In genomic region chr15:64279131-64279530, GRCh38 we compare ENCODE assay signal across 27 cellular contexts.
DNase-seq lines count a peak whose midpoint lies in the region; ATAC-seq, FAIRE-seq and TF ChIP-seq lines count a peak whose summit lies in the region.
"Had no signal": no experiment of that assay in that cellular context is flagged by ENCODE, and none has a peak within 500 bp of the region (broad histone marks: within the 10 kb centered on the region; RNA-seq: fewer than 3 reads in every experiment).

No MANE protein-coding gene starts in this region.

- intact Hi-C loops in mucosa of descending colon (cut with DNase I, micrococcal nuclease), result no loop called here

- peaks cover 16% of the 10 kb centered on the region for H3K4me1 Mint-ChIP-seq in activated naive CD4-positive, alpha-beta T cell treated with anti-CD3 and anti-CD28 coated beads, Interleukin-2, amount 10 ng/mL, durations not matched to agents 7 days and 5 days
- peaks cover 7% of the 10 kb centered on the region for H3K4me1 Mint-ChIP-seq in astrocyte (ENCODE audit: low read depth, unreplicated experiment)

- no peaks in the 10 kb centered on the region for H3K27me3 ChIP-seq in astrocyte (ENCODE audit: insufficient read depth, low read length)
- H3K27me3 ChIP-seq in brain microvascular endothelial cell (replicated peaks), result no peaks in the 10 kb centered on the region
- H3K27me3 ChIP-seq: BLaER1, MG63, SJSA1 had no signal

- in situ Hi-C loops in brain microvascular endothelial cell (cut with HindIII; ENCODE audit: low pct_ligation_motif_present, low sequenced_read_pairs), result no loop called here

- H3K36me3 ChIP-seq in astrocyte (ENCODE audit: insufficient read depth, low read length) (no peaks in the 10 kb centered on the region), mucosa of descending colon (ENCODE audit: low read depth) (no peaks in the 10 kb centered on the region), brain microvascular endothelial cell (replicated peaks) (no peaks in the 10 kb centered on the region)
- H3K36me3 ChIP-seq: MG63, SJSA1 had no signal

- no peak overlapping the region for H3K9ac ChIP-seq in astrocyte (ENCODE audit: low read length)
- H3K9ac ChIP-seq: BLaER1, GM23248 had no signal

- H3K9me3 ChIP-seq in astrocyte (ENCODE audit: insufficient read depth, low read depth, low read length) (no peaks in the 10 kb centered on the region), mucosa of descending colon (no peaks in the 10 kb centered on the region)
- H3K9me3 ChIP-seq: MG63, SJSA1 had no signal

- H3K36me3 Mint-ChIP-seq in activated naive CD4-positive, alpha-beta T cell treated with anti-CD3 and anti-CD28 coated beads, Interleukin-2, amount 10 ng/mL, durations not matched to agents 7 days and 5 days, result peaks cover 6% of the 10 kb centered on the region
- no peaks in the 10 kb centered on the region for H3K36me3 Mint-ChIP-seq in astrocyte (ENCODE audit: low read depth, unreplicated experiment)

- peak; percentile 54 for FAIRE-seq in astrocyte (lab: Jason Lieb, UNC)
- FAIRE-seq: GM18507, HTR-8/SVneo had no signal

- TF ChIP-seq CTCF in astrocyte (IDR thresholded peaks at IDR 0.05; ENCODE audit: insufficient read depth, low read depth, low read length), result no peak
- no peak for TF ChIP-seq CTCF in mucosa of descending colon (IDR thresholded peaks at IDR 0.05)
- no peak for TF ChIP-seq CTCF in brain microvascular endothelial cell (IDR thresholded peaks at IDR 0.05; ENCODE audit: low read depth, low read length, missing control alignments)

- H3K27ac Mint-ChIP-seq in activated naive CD4-positive, alpha-beta T cell treated with anti-CD3 and anti-CD28 coated beads, Interleukin-2, amount 10 ng/mL, durations not matched to agents 7 days and 5 days, result peak overlapping the region; percentile 29
- H3K27ac Mint-ChIP-seq in astrocyte (ENCODE audit: unreplicated experiment), result no peak overlapping the region
- H3K27ac Mint-ChIP-seq: CD4-positive, CD25-positive, alpha-beta regulatory T cell had no signal

- H4K20me1 ChIP-seq in astrocyte (ENCODE audit: insufficient read depth, low read length), result peaks cover 50% of the 10 kb centered on the region
- H4K20me1 ChIP-seq: BLaER1 had no signal

- H2AFZ ChIP-seq in astrocyte (ENCODE audit: low read depth, low read length), result no peak overlapping the region
- H2AFZ ChIP-seq: GM23248 had no signal

- H3K9me3 Mint-ChIP-seq in activated naive CD4-positive, alpha-beta T cell treated with anti-CD3 and anti-CD28 coated beads, Interleukin-2, amount 10 ng/mL, durations not matched to agents 7 days and 5 days, result no peaks in the 10 kb centered on the region
- H3K9me3 Mint-ChIP-seq in astrocyte (ENCODE audit: unreplicated experiment), result no peaks in the 10 kb centered on the region
- H3K9me3 Mint-ChIP-seq: CD4-positive, CD25-positive, alpha-beta regulatory T cell had no signal

- H3K27ac ChIP-seq in astrocyte (ENCODE audit: low read depth, low read length) (no peak overlapping the region), brain microvascular endothelial cell (no peak overlapping the region)
- H3K27ac ChIP-seq: BLaER1, GM23248, SJSA1 had no signal

- H3K79me2 ChIP-seq in astrocyte (ENCODE audit: insufficient read depth, low read length), result peaks cover 38% of the 10 kb centered on the region

- H3K4me3 Mint-ChIP-seq in activated naive CD4-positive, alpha-beta T cell treated with anti-CD3 and anti-CD28 coated beads, Interleukin-2, amount 10 ng/mL, durations not matched to agents 7 days and 5 days, result no peak overlapping the region
- no peak overlapping the region for H3K4me3 Mint-ChIP-seq in astrocyte (ENCODE audit: unreplicated experiment)
- H3K4me3 Mint-ChIP-seq: CD4-positive, CD25-positive, alpha-beta regulatory T cell had no signal

- H3K4me2 ChIP-seq in astrocyte (ENCODE audit: low read length), result no peak overlapping the region
- H3K4me2 ChIP-seq: BLaER1 had no signal

- H3K4me1 ChIP-seq in astrocyte (ENCODE audit: insufficient read depth, low read length) (no peaks in the 10 kb centered on the region), mucosa of descending colon (ENCODE audit: low read depth) (no peaks in the 10 kb centered on the region)
- H3K4me1 ChIP-seq: BLaER1 had no signal

- DNase-seq in activated naive CD4-positive, alpha-beta T cell treated with anti-CD3 and anti-CD28 coated beads, Interleukin-2, amount 10 ng/mL, durations not matched to agents 7 days and 5 days, result no peak
- DNase-seq in activated naive CD4-positive, alpha-beta T cell treated with Interleukin-2 at 50 U/mL for 16 hours, result no peak
- DNase-seq in astrocyte (ENCODE audit: low read depth) (peak; percentile 39), iris pigment epithelial cell (ENCODE audit: low read depth) (peak; percentile 48), LoVo (ENCODE audit: low spot score) (no peak), mucosa of descending colon (no peak), brain microvascular endothelial cell (no peak), NCI-H345 treated with DMSO at 0.1 percent for 48 hours (lab: John Stamatoyannopoulos, UW; ENCODE audit: unreplicated experiment) (no peak)
- DNase-seq: 8988T; CD4-positive, CD25-positive, alpha-beta regulatory T cell; DMS153; DND-41; GM23248; H7; KBM-7; MG63; NCI-H1105 treated with DMSO at 0.1 percent for 48 hours; NCI-H146; NCI-H1930; NCI-H2107; NCI-H526 treated with DMSO at 0.1 percent for 48 hours; Right ventricle myocardium superior; RPMI8226 had no signal

- H3K4me3 ChIP-seq in astrocyte (ENCODE audit: insufficient read depth, low read depth, low read length), result no peak overlapping the region
- no peak overlapping the region for H3K4me3 ChIP-seq in mucosa of descending colon
- no peak overlapping the region for H3K4me3 ChIP-seq in brain microvascular endothelial cell (ENCODE audit: low read depth, low read length)
- H3K4me3 ChIP-seq: BLaER1, GM23248, MG63, SJSA1 had no signal

- CTCF ChIA-PET in activated naive CD4-positive, alpha-beta T cell treated with anti-CD3 and anti-CD28 coated beads, Interleukin-2, amount 10 ng/mL, durations not matched to agents 7 days and 5 days (lab: Charles Lee), result no interaction called here

- no peak for ATAC-seq in mucosa of descending colon

- no peaks in the 10 kb centered on the region for H3K27me3 Mint-ChIP-seq in activated naive CD4-positive, alpha-beta T cell treated with anti-CD3 and anti-CD28 coated beads, Interleukin-2, amount 10 ng/mL, durations not matched to agents 7 days and 5 days
- no peaks in the 10 kb centered on the region for H3K27me3 Mint-ChIP-seq in astrocyte (ENCODE audit: low read depth, unreplicated experiment)
- H3K27me3 Mint-ChIP-seq: CD4-positive, CD25-positive, alpha-beta regulatory T cell had no signal

Comparison
In these comparisons a context has a peak if more than half of its experiments do, and no peak if none do; other contexts are left out.
1. DNase-seq: peak in astrocyte (single experiment) and iris pigment epithelial cell (single experiment); none in activated naive CD4-positive, alpha-beta T cell treated with anti-CD3 and anti-CD28 coated beads, Interleukin-2, amount 10 ng/mL, durations not matched to agents 7 days and 5 days (single experiment), activated naive CD4-positive, alpha-beta T cell treated with Interleukin-2 at 50 U/mL for 16 hours (single experiment), LoVo (single experiment), mucosa of descending colon (0 of 3), brain microvascular endothelial cell (single experiment) and NCI-H345 treated with DMSO at 0.1 percent for 48 hours (single experiment).